Comparison of ENCODE assay signal across 15 cellular contexts in the genomic region with DNA sequence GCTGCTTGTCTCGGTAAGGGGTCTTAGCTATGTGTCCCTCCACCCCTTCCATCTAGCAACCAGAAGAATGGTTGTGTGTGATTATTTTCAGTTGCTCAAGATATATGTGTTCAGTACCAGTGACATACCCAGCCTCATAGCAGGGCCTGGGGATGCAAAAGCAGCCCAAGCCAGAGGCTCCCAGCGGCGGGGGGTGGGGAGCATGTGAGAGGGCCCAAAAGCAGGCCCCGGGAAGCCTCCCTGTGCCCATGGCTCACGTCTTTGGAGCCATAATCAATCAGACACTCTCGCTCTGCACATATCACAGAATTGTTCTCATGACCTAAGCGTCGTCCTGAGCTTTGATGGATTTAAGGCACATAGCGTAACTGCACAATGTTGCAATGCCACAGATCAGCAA. TPM values are rescaled to one million over a fixed set of nuclear protein-coding genes. Genes with fewer than 3 reads are reported as not detected.
A peak's percentile ranks its signal among the peaks of the same experiment; 100 is the strongest.
DNase-seq lines count a peak whose midpoint lies in the region; ATAC-seq and TF ChIP-seq lines count a peak whose summit lies in the region.
"Had no signal": no experiment of that assay in that cellular context is flagged by ENCODE, and none has a peak within 500 bp of the region (broad histone marks: within the 10 kb centered on the region; RNA-seq: fewer than 3 reads in every experiment).

No MANE protein-coding gene starts in this region.

- H3K18ac ChIP-seq in neuronal stem cell (ENCODE audit: low read length), result no peak overlapping the region

- H3K4me3 ChIP-seq in H7 (ENCODE audit: insufficient read depth, low read depth, low read length) (no peak overlapping the region), neuronal stem cell (ENCODE audit: low read length in 2 of 2) (no peak overlapping the region)
- H3K4me3 ChIP-seq: GM23338 had no signal

- H3K9me3 ChIP-seq in neuronal stem cell (replicated peaks in 1 of 2; ENCODE audit: control insufficient read depth in 2 of 2, insufficient read depth in 1 of 2, low read depth in 1 of 2, low read length in 2 of 2), result peaks cover 5 to 18% of the 10 kb centered on the region in 2 donors
- H3K9me3 ChIP-seq: BE2C had no signal

- H3K14ac ChIP-seq in neuronal stem cell (ENCODE audit: low read length), result no peak overlapping the region

- H3K9me3 Mint-ChIP-seq in WTC11, result no peaks in the 10 kb centered on the region
- no peaks in the 10 kb centered on the region for H3K9me3 Mint-ChIP-seq in glutamatergic neuron (ENCODE audit: unreplicated experiment)
- H3K9me3 Mint-ChIP-seq: CD4-positive, alpha-beta memory T cell; GM23338; H9 had no signal

- no peak overlapping the region for H3K27ac ChIP-seq in neuronal stem cell (replicated peaks; ENCODE audit: low read length)
- H3K27ac ChIP-seq: C4-2B had no signal

- H2BK12ac ChIP-seq in neuronal stem cell (ENCODE audit: low read length), result no peak overlapping the region

- H4K8ac ChIP-seq in neuronal stem cell (ENCODE audit: low read depth, low read length), result no peak overlapping the region

- no peak overlapping the region for H3K4me2 ChIP-seq in neuronal stem cell (ENCODE audit: insufficient read depth, low read length, poor library complexity, severe bottlenecking)
- H3K4me2 ChIP-seq: GM23338 had no signal

- H2BK120ac ChIP-seq in neuronal stem cell (ENCODE audit: low read depth, low read length), result no peak overlapping the region

- CTCF ChIA-PET in WTC11 (lab: Charles Lee), result interaction anchor here (0.8 to 1.1 kb wide), 2 partner anchors 10 to 22 kb away, joined by 5 to 6 read pairs; no protein-coding TSS in a partner anchor

- POLR2A ChIA-PET in WTC11 (lab: Charles Lee), result no interaction called here

- no peak overlapping the region for H2AK5ac ChIP-seq in neuronal stem cell (ENCODE audit: low read depth, low read length)

- H3K4ac ChIP-seq in neuronal stem cell (ENCODE audit: low read length), result no peak overlapping the region

- peak overlapping the region; percentile 68 for H3K9ac ChIP-seq in neuronal stem cell (ENCODE audit: low read depth, low read length, poor library complexity)

- H3K23ac ChIP-seq in neuronal stem cell (ENCODE audit: low read depth, low read length, poor library complexity), result no peak overlapping the region

- H3K36me3 ChIP-seq in H7 (replicated peaks; ENCODE audit: control insufficient read depth, insufficient read depth, low read length) (no peaks in the 10 kb centered on the region), neuronal stem cell (replicated peaks in 1 of 2; ENCODE audit: control insufficient read depth in 2 of 2, insufficient read depth in 2 of 2, low read length in 2 of 2) (peaks cover 5 to 34% of the 10 kb centered on the region in 2 donors)
- H3K36me3 ChIP-seq: BE2C had no signal

- in situ Hi-C loops in ACHN (cut with HindIII; ENCODE audit: low pct_ligation_motif_present, low pct_unique_long_range_greater_than_20kb, low sequenced_read_pairs), result no loop called here

- H3K4me3 Mint-ChIP-seq in WTC11, result no peak overlapping the region
- H3K4me3 Mint-ChIP-seq in glutamatergic neuron (ENCODE audit: unreplicated experiment), result no peak overlapping the region
- H3K4me3 Mint-ChIP-seq: CD4-positive, alpha-beta memory T cell; GM23338; H9 had no signal

- peaks cover 20% of the 10 kb centered on the region for H3K79me1 ChIP-seq in neuronal stem cell (ENCODE audit: low read depth, low read length)

- H3K36me3 Mint-ChIP-seq in WTC11 (peaks cover 5% of the 10 kb centered on the region; the same call in 1 of the 2 replicates), glutamatergic neuron (ENCODE audit: unreplicated experiment) (no peaks in the 10 kb centered on the region)

- H3K27me3 ChIP-seq in H7 (ENCODE audit: control insufficient read depth, insufficient read depth, low read length), result no peaks in the 10 kb centered on the region
- no peaks in the 10 kb centered on the region for H3K27me3 ChIP-seq in neuronal stem cell (ENCODE audit: control insufficient read depth in 3 of 3, insufficient read depth in 3 of 3, low read depth in 1 of 3, low read length in 3 of 3)
- H3K27me3 ChIP-seq: BE2C had no signal

- H3K27ac Mint-ChIP-seq in WTC11 (peak overlapping the region; percentile 54; the same call in 1 of the 2 replicates), glutamatergic neuron (ENCODE audit: unreplicated experiment) (peak overlapping the region; percentile 34)
- H3K27ac Mint-ChIP-seq: CD4-positive, alpha-beta memory T cell had no signal

- H3K27me3 Mint-ChIP-seq in WTC11 (ENCODE audit: low read depth) (no peaks in the 10 kb centered on the region), glutamatergic neuron (ENCODE audit: unreplicated experiment) (peaks cover 8% of the 10 kb centered on the region)
- H3K27me3 Mint-ChIP-seq: CD4-positive, alpha-beta memory T cell had no signal

- ATAC-seq in WTC11, result no peak
- ATAC-seq in HG03159 (IDR thresholded peaks at IDR 0.05; ENCODE audit: unreplicated experiment), result no peak
- ATAC-seq: GM23338 had no signal

- no peak overlapping the region for H2BK15ac ChIP-seq in neuronal stem cell (ENCODE audit: low read length)

- H4K91ac ChIP-seq in neuronal stem cell (ENCODE audit: low read depth, low read length, poor library complexity), result no peak overlapping the region

- no peak overlapping the region for H2AFZ ChIP-seq in neuronal stem cell (ENCODE audit: low read length)
- H2AFZ ChIP-seq: GM23338 had no signal

- H2BK5ac ChIP-seq in neuronal stem cell (ENCODE audit: low read length), result no peak overlapping the region

- peaks cover 0 to 4% of the 10 kb centered on the region in 2 donors for H3K4me1 ChIP-seq in neuronal stem cell (ENCODE audit: control insufficient read depth in 2 of 2, insufficient read depth in 1 of 2, low read depth in 1 of 2, low read length in 2 of 2)
- H3K4me1 ChIP-seq: BE2C had no signal

- no CpG with 5 or more reads among the region's 9 CpGs for WGBS in neuronal stem cell (ENCODE audit: extremely low coverage in 2 of 2, insufficient read length in 2 of 2, insufficient replicate concordance in 1 of 2), 2 donors

- peak; percentile 53 for DNase-seq in H7
- DNase-seq in WTC11 (ENCODE audit: low spot score), result no peak
- no peak for DNase-seq in glutamatergic neuron
- no peak for DNase-seq in neuronal stem cell (ENCODE audit: low spot score)
- no peak for DNase-seq in GM19240 (ENCODE audit: insufficient read length, low spot score)
- no peak for DNase-seq in ACHN
- DNase-seq: BE2C; CD4-positive, alpha-beta memory T cell; DMS153; DMS79 treated with DMSO at 0.1 percent for 48 hours; EL; H9 had no signal

- no peak for TF ChIP-seq CTCF in WTC11 (IDR thresholded peaks at IDR 0.05)
- TF ChIP-seq CTCF in glutamatergic neuron (IDR thresholded peaks at IDR 0.05; ENCODE audit: partially characterized antibody, unreplicated experiment), result no peak

- H3K4me1 Mint-ChIP-seq in WTC11 (peaks cover 30% of the 10 kb centered on the region), glutamatergic neuron (ENCODE audit: low read depth, unreplicated experiment) (peaks cover 39% of the 10 kb centered on the region)

TF ChIP-seq in WTC11, 78 proteins besides CTCF, POLR2A, EP300 and RAD21 (continues in another document):
- TF ChIP-seq ATF2 (CRISPR knock-in tag; IDR thresholded peaks at IDR 0.05; ENCODE audit: borderline replicate concordance, low read depth) (no peak), ZNF396 (CRISPR knock-in tag; IDR thresholded peaks at IDR 0.05; ENCODE audit: borderline replicate concordance) (no peak), GTF2I (CRISPR knock-in tag; conservative IDR thresholded peaks at IDR 0.05) (no peak), ZNF317 (CRISPR knock-in tag; IDR thresholded peaks at IDR 0.05; ENCODE audit: borderline replicate concordance, low read depth) (no peak), NFE2L1 (CRISPR knock-in tag; IDR thresholded peaks at IDR 0.05) (no peak)
- TF ChIP-seq, protein P1, sequence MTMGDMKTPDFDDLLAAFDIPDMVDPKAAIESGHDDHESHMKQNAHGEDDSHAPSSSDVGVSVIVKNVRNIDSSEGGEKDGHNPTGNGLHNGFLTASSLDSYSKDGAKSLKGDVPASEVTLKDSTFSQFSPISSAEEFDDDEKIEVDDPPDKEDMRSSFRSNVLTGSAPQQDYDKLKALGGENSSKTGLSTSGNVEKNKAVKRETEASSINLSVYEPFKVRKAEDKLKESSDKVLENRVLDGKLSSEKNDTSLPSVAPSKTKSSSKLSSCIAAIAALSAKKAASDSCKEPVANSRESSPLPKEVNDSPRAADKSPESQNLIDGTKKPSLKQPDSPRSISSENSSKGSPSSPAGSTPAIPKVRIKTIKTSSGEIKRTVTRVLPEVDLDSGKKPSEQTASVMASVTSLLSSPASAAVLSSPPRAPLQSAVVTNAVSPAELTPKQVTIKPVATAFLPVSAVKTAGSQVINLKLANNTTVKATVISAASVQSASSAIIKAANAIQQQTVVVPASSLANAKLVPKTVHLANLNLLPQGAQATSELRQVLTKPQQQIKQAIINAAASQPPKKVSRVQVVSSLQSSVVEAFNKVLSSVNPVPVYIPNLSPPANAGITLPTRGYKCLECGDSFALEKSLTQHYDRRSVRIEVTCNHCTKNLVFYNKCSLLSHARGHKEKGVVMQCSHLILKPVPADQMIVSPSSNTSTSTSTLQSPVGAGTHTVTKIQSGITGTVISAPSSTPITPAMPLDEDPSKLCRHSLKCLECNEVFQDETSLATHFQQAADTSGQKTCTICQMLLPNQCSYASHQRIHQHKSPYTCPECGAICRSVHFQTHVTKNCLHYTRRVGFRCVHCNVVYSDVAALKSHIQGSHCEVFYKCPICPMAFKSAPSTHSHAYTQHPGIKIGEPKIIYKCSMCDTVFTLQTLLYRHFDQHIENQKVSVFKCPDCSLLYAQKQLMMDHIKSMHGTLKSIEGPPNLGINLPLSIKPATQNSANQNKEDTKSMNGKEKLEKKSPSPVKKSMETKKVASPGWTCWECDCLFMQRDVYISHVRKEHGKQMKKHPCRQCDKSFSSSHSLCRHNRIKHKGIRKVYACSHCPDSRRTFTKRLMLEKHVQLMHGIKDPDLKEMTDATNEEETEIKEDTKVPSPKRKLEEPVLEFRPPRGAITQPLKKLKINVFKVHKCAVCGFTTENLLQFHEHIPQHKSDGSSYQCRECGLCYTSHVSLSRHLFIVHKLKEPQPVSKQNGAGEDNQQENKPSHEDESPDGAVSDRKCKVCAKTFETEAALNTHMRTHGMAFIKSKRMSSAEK (CRISPR knock-in tag; IDR thresholded peaks at IDR 0.05; ENCODE audit: borderline replicate concordance), result no peak

RNA-seq across cellular contexts. Expression of gene KLHL25, which starts 20.8 kb away (rescaled TPM):
- 15.8 and 20.8 TPM in 2 replicates for total RNA-seq in H7 (2014; rRNA removed; shearing (Covaris generic))
- total RNA-seq in WTC11 (2021) (14.1 to 15.8 TPM (median 15.0 TPM) in 3 replicates), glutamatergic neuron (ENCODE audit: unreplicated experiment) (45.1 TPM)
- 5.8 TPM for polyA plus RNA-seq in neuronal stem cell (2013, experiment 1 of 2)
- 5.8 TPM for polyA plus RNA-seq in neuronal stem cell (2013, experiment 2 of 2)
